Comparison of ENCODE assay signal across 11 cellular contexts in the genomic region with DNA sequence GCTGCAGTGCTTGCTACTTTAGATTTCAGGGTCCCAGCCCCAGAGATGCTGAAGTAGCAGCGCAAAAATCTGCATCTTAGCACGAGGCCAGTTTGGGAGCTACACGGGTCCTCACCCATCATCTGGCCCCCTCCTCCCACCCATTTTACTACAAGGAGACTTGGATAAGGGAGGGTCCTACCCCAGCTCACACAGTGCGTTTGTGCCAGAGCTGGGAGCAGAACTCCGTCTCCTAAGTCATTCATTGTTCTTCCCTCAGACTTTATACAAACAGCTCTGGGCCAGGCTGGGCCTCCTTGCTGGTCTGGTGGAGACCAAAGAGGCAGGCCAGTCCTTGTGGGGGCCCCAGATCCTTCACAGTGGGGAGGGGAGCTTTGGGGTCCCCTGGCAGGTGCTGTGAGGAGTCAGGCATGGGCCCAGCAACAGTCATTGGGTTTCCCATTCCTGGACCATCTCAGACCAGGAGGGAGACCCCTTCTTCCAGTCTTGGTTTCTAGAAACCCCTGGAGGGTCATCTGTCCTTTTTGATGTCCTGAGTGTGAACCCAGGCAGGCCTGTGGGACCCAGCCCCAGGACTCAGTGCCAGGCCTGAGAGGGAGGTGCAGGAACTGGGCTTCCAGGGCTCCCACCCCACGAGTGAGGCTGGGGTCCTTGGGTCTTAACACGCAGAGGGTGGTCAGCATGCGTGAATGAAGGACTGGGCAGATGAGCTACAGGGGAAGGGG. TPM values are rescaled to one million over a fixed set of nuclear protein-coding genes. Genes with fewer than 3 reads are reported as not detected.
DNase-seq lines count a peak whose midpoint lies in the region; ATAC-seq and TF ChIP-seq lines count a peak whose summit lies in the region.
"Had no signal": no experiment of that assay in that cellular context is flagged by ENCODE, and none has a peak within 500 bp of the region (broad histone marks: within the 10 kb centered on the region; RNA-seq: fewer than 3 reads in every experiment).

No MANE protein-coding gene starts in this region.

- no peak overlapping the region for H3K27ac Mint-ChIP-seq in T-cell

- WGBS in sigmoid colon, 2 donors: 52 to 54% methylated on average over 8 of the region's 8 CpGs

- TF ChIP-seq CTCF in sigmoid colon (IDR thresholded peaks at IDR 0.05): no peak

- no peak overlapping the region for H3K4me3 ChIP-seq in duodenal mucosa (ENCODE audit: low read depth in 1 of 2, low read length in 2 of 2)
- H3K4me3 ChIP-seq in sigmoid colon: peak overlapping the region; percentile 21 to 55 (median 44)

- ATAC-seq in GM19023 (IDR thresholded peaks at IDR 0.05; ENCODE audit: unreplicated experiment) (peak; percentile 5), HG02938 (IDR thresholded peaks at IDR 0.05; ENCODE audit: unreplicated experiment) (peak; percentile 23), GM21576 (IDR thresholded peaks at IDR 0.05; ENCODE audit: unreplicated experiment) (no peak), T-cell (replicated peaks in 1 of 4) (no peak)

- no peak for TF ChIP-seq EP300 in sigmoid colon (IDR thresholded peaks at IDR 0.05)

- peaks cover 4% of the 10 kb centered on the region for H3K36me3 Mint-ChIP-seq in T-cell

- no peaks in the 10 kb centered on the region for H3K9me3 ChIP-seq in duodenal mucosa (ENCODE audit: control insufficient read depth in 1 of 2, low read length in 2 of 2)
- no peaks in the 10 kb centered on the region for H3K9me3 ChIP-seq in sigmoid colon

- H3K27me3 ChIP-seq in duodenal mucosa (ENCODE audit: control insufficient read depth in 1 of 2, insufficient read depth in 2 of 2, low read length in 2 of 2) (no peaks in the 10 kb centered on the region), sigmoid colon (no peaks in the 10 kb centered on the region)

- H3K27ac ChIP-seq in duodenal mucosa (ENCODE audit: low read depth, low read length): peak overlapping the region; percentile 59
- peak overlapping the region; percentile 93 to 99 (median 98) for H3K27ac ChIP-seq in sigmoid colon

- POLR2A ChIA-PET in T-cell (lab: Charles Lee): interaction anchor here in 1 of 2 donors (0.6 kb wide), 1 partner anchor 243 kb away, joined by 4 read pairs; no protein-coding TSS in a partner anchor

- H3K4me1 Mint-ChIP-seq in T-cell: peaks cover 0 to 9% (median 2%) of the 10 kb centered on the region in 3 donors

- peaks cover 0 to 2% of the 10 kb centered on the region in 2 donors for H3K27me3 Mint-ChIP-seq in T-cell

- H3K9ac ChIP-seq in duodenal mucosa (ENCODE audit: low read depth in 1 of 2, low read length in 2 of 2): peak overlapping the region in 1 of 2 donors; percentile 47

- H3K4me1 ChIP-seq in duodenal mucosa (ENCODE audit: control insufficient read depth in 1 of 2, insufficient read depth in 2 of 2, low read length in 2 of 2) (peaks cover 0 to 19% of the 10 kb centered on the region in 2 donors), sigmoid colon (peaks cover 0 to 84% (median 79%) of the 10 kb centered on the region in 4 donors)

- CTCF ChIA-PET in T-cell (lab: Charles Lee): interaction anchor here (0.5 to 2.5 kb wide), 16 partner anchors 10 to 1103 kb away, joined by 3 to 18 read pairs (median 3); a partner anchor contains a TSS

- peak; percentile 76 for DNase-seq in sigmoid colon
- DNase-seq in glomerular visceral epithelial cell (ENCODE audit: extremely low spot score): no peak
- DNase-seq in T-cell: no peak
- DNase-seq in middle frontal gyrus (ENCODE audit: extremely low spot score, low spot score): no peak
- DNase-seq: NCI-H2081 treated with DMSO at 0.1 percent for 48 hours had no signal

- intact Hi-C loops in sigmoid colon (cut with DNase I): no loop called here

- H3K36me3 ChIP-seq in duodenal mucosa (ENCODE audit: control insufficient read depth in 1 of 2, insufficient read depth in 2 of 2, low read length in 2 of 2): no peaks in the 10 kb centered on the region
- H3K36me3 ChIP-seq in sigmoid colon: no peaks in the 10 kb centered on the region

- no peak overlapping the region for H3K4me3 Mint-ChIP-seq in T-cell

- H3K9me3 Mint-ChIP-seq in T-cell: no peaks in the 10 kb centered on the region
- H3K9me3 Mint-ChIP-seq: H9 had no signal

- no peak for TF ChIP-seq POLR2A in sigmoid colon (IDR thresholded peaks at IDR 0.05)

RNA-seq across cellular contexts. Expression of a gene that starts 2.3 kb away (rescaled TPM):
- total RNA-seq in sigmoid colon (1 to 10 TPM; 3.0 to 9.6 (median 5.6) TPM), T-cell (not detected)
- polyA plus RNA-seq in sigmoid colon: under 1 TPM in 1 of 3 donors, not detected in 2; 0.82 TPM
- total RNA-seq: H9, lung microvascular endothelial cell had no signal

RNA-seq across cellular contexts. Expression of a gene that starts 23.6 kb away (rescaled TPM):
- total RNA-seq in sigmoid colon (1 to 10 TPM; 2.5 to 3.9 (median 3.5) TPM), T-cell (10 to 100 TPM; 26.9 to 40.2 (median 35.0) TPM)
- 1 to 10 TPM in 2 of 3 donors, under 1 TPM in 1; 0.69 to 7.4 (median 1.2) TPM for polyA plus RNA-seq in sigmoid colon

RNA-seq across cellular contexts. Expression of a gene that starts 36.1 kb away (rescaled TPM):
- total RNA-seq in sigmoid colon: 10 to 100 TPM in 3 of 4 donors, 1 to 10 TPM in 1; 8.8 to 16.3 (median 12.9) TPM
- polyA plus RNA-seq in sigmoid colon: 1 to 10 TPM; 2.5 to 8.7 (median 4.2) TPM
- total RNA-seq in T-cell: 10 to 100 TPM; 14.2 to 38.7 (median 31.5) TPM

Comparison
In these comparisons a context has a peak if more than half of its experiments do, and no peak if none do; other contexts are left out.
1. ATAC-seq: peak in GM19023 (single experiment) and HG02938 (single experiment); none in GM21576 (single experiment) and T-cell (0 of 4).
2. H3K4me3 ChIP-seq: peak in sigmoid colon (4 of 4); none in duodenal mucosa (0 of 2).
3. RNA of a gene that starts 23.6 kb away (total RNA-seq): 26.9 to 40.2 TPM in T-cell; 2.5 to 3.9 TPM in sigmoid colon; every median in the first group is over 4 times any median in the second.